29 cellular contexts compared by ENCODE assay signal in genomic region chr1:44536357-44536756, GRCh38.
"Had no signal": no experiment of that assay in that cellular context is flagged by ENCODE, and none has a peak within 500 bp of the region (broad histone marks: within the 10 kb centered on the region; RNA-seq: fewer than 3 reads in every experiment).

No MANE protein-coding gene starts in this region.

- H3K36me3 Mint-ChIP-seq: activated CD4-positive, alpha-beta memory T cell treated with anti-CD3 and anti-CD28 coated beads for 36 hours; naive thymus-derived CD4-positive, alpha-beta T cell had no signal

- ATAC-seq: activated naive CD8-positive, alpha-beta T cell treated with anti-CD3 and anti-CD28 coated beads, Interleukin-2, amount 50 U/mL, for 24 hours; gastroesophageal sphincter; left colon; naive thymus-derived CD4-positive, alpha-beta T cell; sciatic nerve; T-helper 17 cell; upper lobe of right lung had no signal

- H3K4me2 ChIP-seq: hepatocyte had no signal

- DNase-seq: activated CD4-positive, alpha-beta memory T cell treated with anti-CD3 and anti-CD28 coated beads for 36 hours; activated CD4-positive, alpha-beta T cell treated with anti-CD3 and anti-CD28 coated beads, Interleukin-2, amount 10 ng/mL, durations not matched to agents 24 days and 14 days; activated CD4-positive, CD25-positive, alpha-beta regulatory T cell treated with anti-CD3 and anti-CD28 coated beads, Interleukin-2, amount 50 U/mL, for 72 hours; activated CD8-positive, alpha-beta memory T cell treated with anti-CD3 and anti-CD28 coated beads, Interleukin-2, amount 50 U/mL, for 48 hours; activated gamma-delta T cell; activated naive CD4-positive, alpha-beta T cell treated with anti-CD3 and anti-CD28 coated beads, Interleukin-2, amount 50 U/mL, for 16 hours; activated naive CD8-positive, alpha-beta T cell treated with anti-CD3 and anti-CD28 coated beads, Interleukin-2, amount 50 U/mL, for 24 hours; activated T-cell treated with anti-CD3 and anti-CD28 coated beads, Interleukin-2, amount 50 U/mL, for 24 hours; amygdala; colonic mucosa; effector memory CD4-positive, alpha-beta T cell; erythroblast; left colon; midbrain; naive thymus-derived CD4-positive, alpha-beta T cell; ovary; stimulated activated CD4-positive, alpha-beta T cell treated with anti-CD3 and anti-CD28 coated beads, Interleukin-12 subunit alpha, Interleukin-12 subunit beta, amount 100 ng/mL, for 4 hours; stimulated activated CD4-positive, alpha-beta T cell treated with anti-CD3 and anti-CD28 coated beads, Interleukin-4, amount 100 ng/mL, for 1 hour; T-helper 17 cell; T1000; thyroid gland; upper lobe of right lung; WERI-Rb-1 had no signal

- H3K9me3 ChIP-seq: colonic mucosa, gastroesophageal sphincter, ovary, thyroid gland, upper lobe of right lung had no signal

- H3K4me3 Mint-ChIP-seq: activated CD4-positive, alpha-beta memory T cell treated with anti-CD3 and anti-CD28 coated beads for 36 hours; activated CD4-positive, alpha-beta T cell treated with anti-CD3 and anti-CD28 coated beads, Interleukin-2, amount 10 ng/mL, durations not matched to agents 24 days and 14 days; activated naive CD8-positive, alpha-beta T cell treated with anti-CD3 and anti-CD28 coated beads, Interleukin-2, amount 50 U/mL, for 24 hours; activated T-cell treated with anti-CD3 and anti-CD28 coated beads, Interleukin-2, amount 50 U/mL, for 24 hours; naive thymus-derived CD4-positive, alpha-beta T cell; stimulated activated naive CD8-positive, alpha-beta T cell treated with anti-CD3 and anti-CD28 coated beads, Interleukin-15, Interleukin-2, amounts not matched to agents 100 ng/mL and 50 ng/mL, for 24 hours; T-helper 17 cell had no signal

- H3K9me3 Mint-ChIP-seq: activated CD4-positive, alpha-beta memory T cell treated with anti-CD3 and anti-CD28 coated beads for 36 hours; activated CD4-positive, alpha-beta T cell treated with anti-CD3 and anti-CD28 coated beads, Interleukin-2, amount 10 ng/mL, durations not matched to agents 24 days and 14 days; activated naive CD8-positive, alpha-beta T cell treated with anti-CD3 and anti-CD28 coated beads, Interleukin-2, amount 50 U/mL, for 24 hours; activated T-cell treated with anti-CD3 and anti-CD28 coated beads, Interleukin-2, amount 50 U/mL, for 24 hours; naive thymus-derived CD4-positive, alpha-beta T cell; stimulated activated naive CD8-positive, alpha-beta T cell treated with anti-CD3 and anti-CD28 coated beads, Interleukin-15, Interleukin-2, amounts not matched to agents 100 ng/mL and 50 ng/mL, for 24 hours had no signal

- H3K27ac Mint-ChIP-seq: activated CD4-positive, alpha-beta memory T cell treated with anti-CD3 and anti-CD28 coated beads for 36 hours; activated CD4-positive, alpha-beta T cell treated with anti-CD3 and anti-CD28 coated beads, Interleukin-2, amount 10 ng/mL, durations not matched to agents 24 days and 14 days; activated naive CD8-positive, alpha-beta T cell treated with anti-CD3 and anti-CD28 coated beads, Interleukin-2, amount 50 U/mL, for 24 hours; activated T-cell treated with anti-CD3 and anti-CD28 coated beads, Interleukin-2, amount 50 U/mL, for 24 hours; naive thymus-derived CD4-positive, alpha-beta T cell; progenitor cell of endocrine pancreas; stimulated activated naive CD8-positive, alpha-beta T cell treated with anti-CD3 and anti-CD28 coated beads, Interleukin-15, Interleukin-2, amounts not matched to agents 100 ng/mL and 50 ng/mL, for 24 hours; T-helper 17 cell had no signal

- H3K27ac ChIP-seq: colonic mucosa, gastroesophageal sphincter, hepatocyte, ovary, skin epidermis, thyroid gland, upper lobe of right lung, WERI-Rb-1 had no signal

- H3K4me1 ChIP-seq: colonic mucosa, gastroesophageal sphincter, thyroid gland, upper lobe of right lung had no signal

- H3K27me3 Mint-ChIP-seq: activated naive CD8-positive, alpha-beta T cell treated with anti-CD3 and anti-CD28 coated beads, Interleukin-2, amount 50 U/mL, for 24 hours had no signal

- H2AFZ ChIP-seq: hepatocyte had no signal

- H3K27me3 ChIP-seq: colonic mucosa, hepatocyte, ovary, thyroid gland, upper lobe of right lung had no signal

- H3K79me2 ChIP-seq: hepatocyte had no signal

- H3K4me3 ChIP-seq: colonic mucosa, gastroesophageal sphincter, hepatocyte, ovary, skin epidermis, thyroid gland, upper lobe of right lung had no signal
